ENCODE assay signal across 19 cellular contexts in genomic region chr11:11171285-11171684, GRCh38.
A peak's percentile ranks its signal among the peaks of the same experiment; 100 is the strongest.
DNase-seq lines count a peak whose midpoint lies in the region; ATAC-seq and TF ChIP-seq lines count a peak whose summit lies in the region.
"Had no signal": no experiment of that assay in that cellular context is flagged by ENCODE, and none has a peak within 500 bp of the region (broad histone marks: within the 10 kb centered on the region; RNA-seq: fewer than 3 reads in every experiment).

No MANE protein-coding gene starts in this region.

- H3K36me3 ChIP-seq in aorta (ENCODE audit: control insufficient read depth in 1 of 2, insufficient read depth in 2 of 2, low read length in 1 of 2): no peaks in the 10 kb centered on the region
- H3K36me3 ChIP-seq: thyroid gland had no signal

- H3K36me3 Mint-ChIP-seq in chondrocyte (ENCODE audit: low read depth): no peaks in the 10 kb centered on the region
- no peaks in the 10 kb centered on the region for H3K36me3 Mint-ChIP-seq in activated T-cell treated with anti-CD3 and anti-CD28 coated beads, Interleukin-2, amount 50 U/mL, for 72 hours (ENCODE audit: insufficient read depth in 2 of 2)
- H3K36me3 Mint-ChIP-seq: naive B cell had no signal

- no peak overlapping the region for H3K4me3 ChIP-seq in aorta (ENCODE audit: low read length in 2 of 2)
- H3K4me3 ChIP-seq: thyroid gland had no signal

- peaks cover 3% of the 10 kb centered on the region for H3K9me3 Mint-ChIP-seq in chondrocyte (ENCODE audit: low read depth)
- H3K9me3 Mint-ChIP-seq in activated T-cell treated with anti-CD3 and anti-CD28 coated beads, Interleukin-2, amount 50 U/mL, for 72 hours: no peaks in the 10 kb centered on the region
- H3K9me3 Mint-ChIP-seq: activated CD4-positive, alpha-beta memory T cell treated with anti-CD3 and anti-CD28 coated beads, Interleukin-2, amount 10 ng/mL, durations not matched to agents 7 days and 5 days; activated T-helper 1 cell treated with anti-CD3 and anti-CD28 coated beads, Interleukin-12 subunit alpha, Interleukin-12 subunit beta, Interleukin-2, Interleukin-4 antibody, amounts not matched to agents 30 ng/mL and 10 ng/mL and 1 ng/mL, durations not matched to agents 14 hours and 24 hours and 36 hours; naive B cell had no signal

- no peaks in the 10 kb centered on the region for H3K27me3 ChIP-seq in aorta (ENCODE audit: control insufficient read depth in 1 of 2, insufficient read depth in 2 of 2, low read length in 1 of 2)
- H3K27me3 ChIP-seq: thyroid gland had no signal

- ATAC-seq in Right ventricle myocardium inferior (peak; percentile 70), aorta (ENCODE audit: low FRiP score) (peak; percentile 63), HG03457 (IDR thresholded peaks at IDR 0.05; ENCODE audit: unreplicated experiment) (no peak), HG03442 (IDR thresholded peaks at IDR 0.05; ENCODE audit: unreplicated experiment) (no peak)
- no peak for ATAC-seq in activated T-cell treated with anti-CD3 and anti-CD28 coated beads, Interleukin-2, amount 50 U/mL, for 72 hours (replicated peaks in 1 of 2)
- ATAC-seq: PC-3 had no signal

- DNase-seq in Right ventricle myocardium inferior (ENCODE audit: missing footprints): no peak
- no peak for DNase-seq in cardiac septum (ENCODE audit: low spot score)
- DNase-seq in chondrocyte (ENCODE audit: low spot score): no peak
- DNase-seq in myocyte (ENCODE audit: low read depth): peak; percentile 90
- DNase-seq in aorta: no peak
- DNase-seq in activated T-cell treated with anti-CD3 and anti-CD28 coated beads, Interleukin-2, amount 50 U/mL, for 72 hours: no peak
- DNase-seq: 8988T, cortex of kidney, EL, GOT3, naive B cell, NCI-H2107, NCI-H526 treated with DMSO at 0.1 percent for 48 hours, PC-3, thyroid gland had no signal

- H3K4me1 ChIP-seq in aorta (ENCODE audit: control insufficient read depth in 1 of 2, insufficient read depth in 2 of 2, low read length in 2 of 2): peaks cover 2 to 5% of the 10 kb centered on the region in 2 donors
- H3K4me1 ChIP-seq: thyroid gland had no signal

- no peaks in the 10 kb centered on the region for H3K27me3 Mint-ChIP-seq in chondrocyte (ENCODE audit: low read depth)
- no peaks in the 10 kb centered on the region for H3K27me3 Mint-ChIP-seq in activated T-cell treated with anti-CD3 and anti-CD28 coated beads, Interleukin-2, amount 50 U/mL, for 72 hours (ENCODE audit: low read depth)

- peaks cover 64% of the 10 kb centered on the region for H3K4me1 Mint-ChIP-seq in chondrocyte (ENCODE audit: low read depth)
- peaks cover 21% of the 10 kb centered on the region for H3K4me1 Mint-ChIP-seq in activated T-cell treated with anti-CD3 and anti-CD28 coated beads, Interleukin-2, amount 50 U/mL, for 72 hours (ENCODE audit: low read depth)
- H3K4me1 Mint-ChIP-seq: naive B cell had no signal

- no peak overlapping the region for H3K27ac ChIP-seq in aorta (ENCODE audit: low read depth in 1 of 2, low read length in 2 of 2)
- H3K27ac ChIP-seq: thyroid gland had no signal

- 12 to 30% methylated on average over 3 of the region's 3 CpGs for WGBS in aorta, 2 donors

- H3K4me3 Mint-ChIP-seq in chondrocyte (ENCODE audit: unreplicated experiment): no peak overlapping the region
- H3K4me3 Mint-ChIP-seq in activated T-cell treated with anti-CD3 and anti-CD28 coated beads, Interleukin-2, amount 50 U/mL, for 72 hours: no peak overlapping the region
- H3K4me3 Mint-ChIP-seq: activated CD4-positive, alpha-beta memory T cell treated with anti-CD3 and anti-CD28 coated beads, Interleukin-2, amount 10 ng/mL, durations not matched to agents 7 days and 5 days; activated T-helper 1 cell treated with anti-CD3 and anti-CD28 coated beads, Interleukin-12 subunit alpha, Interleukin-12 subunit beta, Interleukin-2, Interleukin-4 antibody, amounts not matched to agents 30 ng/mL and 10 ng/mL and 1 ng/mL, durations not matched to agents 14 hours and 24 hours and 36 hours; naive B cell had no signal

- peak; percentile 66 for TF ChIP-seq CTCF in chondrocyte (IDR thresholded peaks at IDR 0.05)

- no peaks in the 10 kb centered on the region for H3K9me3 ChIP-seq in aorta (ENCODE audit: control insufficient read depth, low read length)
- H3K9me3 ChIP-seq: thyroid gland had no signal

- peak overlapping the region; percentile 67 for H3K27ac Mint-ChIP-seq in chondrocyte (ENCODE audit: unreplicated experiment)
- H3K27ac Mint-ChIP-seq in activated T-cell treated with anti-CD3 and anti-CD28 coated beads, Interleukin-2, amount 50 U/mL, for 72 hours: no peak overlapping the region
- H3K27ac Mint-ChIP-seq: activated CD4-positive, alpha-beta memory T cell treated with anti-CD3 and anti-CD28 coated beads, Interleukin-2, amount 10 ng/mL, durations not matched to agents 7 days and 5 days had no signal

- intact Hi-C loops in Right ventricle myocardium inferior (cut with DNase I) (no loop called here), cardiac septum (cut with DNase I) (no loop called here), aorta (cut with DNase I) (no loop called here)

Comparison
In these comparisons a context has a peak if more than half of its experiments do, and no peak if none do; other contexts are left out.
1. ATAC-seq: peak in Right ventricle myocardium inferior (single experiment) and aorta (single experiment); none in activated T-cell treated with anti-CD3 and anti-CD28 coated beads, Interleukin-2, amount 50 U/mL, for 72 hours (0 of 2), HG03457 (single experiment) and HG03442 (single experiment).